In genomic region chr1:162994921-162995320, GRCh38 we compare ENCODE assay signal across 26 cellular contexts.
"Had no signal": no experiment of that assay in that cellular context is flagged by ENCODE, and none has a peak within 500 bp of the region (broad histone marks: within the 10 kb centered on the region; RNA-seq: fewer than 3 reads in every experiment).

No MANE protein-coding gene starts in this region.

- H3K27ac Mint-ChIP-seq: activated naive CD4-positive, alpha-beta T cell treated with anti-CD3 and anti-CD28 coated beads, Interleukin-2, amount 50 U/mL, for 24 hours; effector memory CD8-positive, alpha-beta T cell; mesothelial cell of epicardium; natural killer cell; stimulated activated naive CD8-positive, alpha-beta T cell treated with anti-CD3 and anti-CD28 coated beads, Interleukin-15, Interleukin-2, amounts not matched to agents 100 ng/mL and 50 ng/mL, for 24 hours; T-helper 1 cell treated with Interleukin-12 subunit alpha and Interleukin-12 subunit beta and Interleukin-4 antibody, amounts not matched to agents 30 μg/mL and 1 μg/mL, for 36 hours; WTC11 had no signal

- H3K9me3 Mint-ChIP-seq: activated naive CD4-positive, alpha-beta T cell treated with anti-CD3 and anti-CD28 coated beads, Interleukin-2, amount 50 U/mL, for 24 hours; effector memory CD8-positive, alpha-beta T cell; mesothelial cell of epicardium; stimulated activated naive CD8-positive, alpha-beta T cell treated with anti-CD3 and anti-CD28 coated beads, Interleukin-15, Interleukin-2, amounts not matched to agents 100 ng/mL and 50 ng/mL, for 24 hours; T-helper 1 cell treated with Interleukin-12 subunit alpha and Interleukin-12 subunit beta and Interleukin-4 antibody, amounts not matched to agents 30 μg/mL and 1 μg/mL, for 36 hours; WTC11 had no signal

- H3K4me1 Mint-ChIP-seq: activated naive CD4-positive, alpha-beta T cell treated with anti-CD3 and anti-CD28 coated beads, Interleukin-2, amount 50 U/mL, for 24 hours; natural killer cell; WTC11 had no signal

- ATAC-seq: effector memory CD8-positive, alpha-beta T cell; gastroesophageal sphincter; left ventricle myocardium superior; natural killer cell; right cardiac atrium; upper lobe of right lung; WTC11 had no signal

- H3K36me3 Mint-ChIP-seq: activated naive CD4-positive, alpha-beta T cell treated with anti-CD3 and anti-CD28 coated beads, Interleukin-2, amount 50 U/mL, for 24 hours; mesothelial cell of epicardium; natural killer cell; WTC11 had no signal

- H3K4me3 Mint-ChIP-seq: activated naive CD4-positive, alpha-beta T cell treated with anti-CD3 and anti-CD28 coated beads, Interleukin-2, amount 50 U/mL, for 24 hours; effector memory CD8-positive, alpha-beta T cell; mesothelial cell of epicardium; natural killer cell; stimulated activated naive CD8-positive, alpha-beta T cell treated with anti-CD3 and anti-CD28 coated beads, Interleukin-15, Interleukin-2, amounts not matched to agents 100 ng/mL and 50 ng/mL, for 24 hours; T-helper 1 cell treated with Interleukin-12 subunit alpha and Interleukin-12 subunit beta and Interleukin-4 antibody, amounts not matched to agents 30 μg/mL and 1 μg/mL, for 36 hours; WTC11 had no signal

- DNase-seq: activated gamma-delta T cell treated with Interleukin-2 at 50 U/mL for 16 hours; activated T-cell treated with anti-CD3 and anti-CD28 coated beads, Interleukin-2, amount 50 U/mL, for 1 hour; aorta; brain microvascular endothelial cell; central memory CD4-positive, alpha-beta T cell; colonic mucosa; dorsolateral prefrontal cortex; effector memory CD8-positive, alpha-beta T cell; esophagus squamous epithelium; head of caudate nucleus; hypothalamus; left ventricle myocardium superior; mammary epithelial cell; natural killer cell; right cardiac atrium; stimulated activated CD4-positive, alpha-beta T cell treated with anti-CD3 and anti-CD28 coated beads, Interleukin-1b, Interleukin-23, amount 100 ng/mL, for 48 hours; substantia nigra; T1000; thyroid gland; upper lobe of right lung had no signal
